ENCODE assay signal across 21 cellular contexts in genomic region chrX:125384843-125385242, GRCh38.
DNase-seq lines count a peak whose midpoint lies in the region; ATAC-seq, FAIRE-seq and TF ChIP-seq lines count a peak whose summit lies in the region.
"Had no signal": no experiment of that assay in that cellular context is flagged by ENCODE, and none has a peak within 500 bp of the region (broad histone marks: within the 10 kb centered on the region; RNA-seq: fewer than 3 reads in every experiment).

No MANE protein-coding gene starts in this region.

- peak; percentile 65 for FAIRE-seq in astrocyte (lab: Jason Lieb, UNC)
- FAIRE-seq: GM12878, GM19239, H54 had no signal

- H3K36me3 Mint-ChIP-seq in H9 (ENCODE audit: insufficient read depth in 1 of 3, low read depth in 3 of 3) (peaks cover 51 to 57% (median 54%) of the 10 kb centered on the region in 3 experiments), astrocyte (ENCODE audit: low read depth, unreplicated experiment) (no peaks in the 10 kb centered on the region)
- H3K36me3 Mint-ChIP-seq: CD4-positive, CD25-positive, alpha-beta regulatory T cell; CD8-positive, alpha-beta T cell had no signal

- H3K27ac Mint-ChIP-seq in H9 (peak overlapping the region in 1 of 3 experiments; percentile 80; a peak in 3 of 7 replicates), astrocyte (ENCODE audit: unreplicated experiment) (no peak overlapping the region)
- H3K27ac Mint-ChIP-seq: B cell; CD4-positive, CD25-positive, alpha-beta regulatory T cell; CD8-positive, alpha-beta T cell had no signal

- H3K27me3 Mint-ChIP-seq in H9 (ENCODE audit: low read depth) (peaks cover 5% of the 10 kb centered on the region), astrocyte (ENCODE audit: low read depth, unreplicated experiment) (no peaks in the 10 kb centered on the region)
- H3K27me3 Mint-ChIP-seq: B cell; CD4-positive, CD25-positive, alpha-beta regulatory T cell had no signal

- no peak overlapping the region for H2AFZ ChIP-seq in H9 (ENCODE audit: low read length)
- no peak overlapping the region for H2AFZ ChIP-seq in astrocyte (ENCODE audit: low read depth, low read length)
- H2AFZ ChIP-seq: GM23248 had no signal

- DNase-seq in H9 = no peak
- no peak for DNase-seq in astrocyte (ENCODE audit: low read depth)
- DNase-seq in left lobe of liver (ENCODE audit: low spot score) = no peak
- no peak for DNase-seq in left lung
- DNase-seq in NCI-H510A (lab: John Stamatoyannopoulos, UW) = no peak
- DNase-seq: Caco-2; CD4-positive, CD25-positive, alpha-beta regulatory T cell; CD8-positive, alpha-beta T cell; DMS153; DMS79; EL; GDM1; GM23248; HCEC 1CT had no signal

- H3K27ac ChIP-seq in H9 (ENCODE audit: insufficient read length, low read depth, low read length) = peak overlapping the region; percentile 26
- H3K27ac ChIP-seq in astrocyte (ENCODE audit: low read depth, low read length) = no peak overlapping the region
- H3K27ac ChIP-seq in left lung = no peak overlapping the region
- H3K27ac ChIP-seq: BLaER1, C4-2B, GM23248 had no signal

- H2BK20ac ChIP-seq in H9 (ENCODE audit: low read depth, low read length, poor library complexity, severe bottlenecking) = no peak overlapping the region

- H3K4ac ChIP-seq in H9 (ENCODE audit: low read depth, low read length) = no peak overlapping the region

- no peak overlapping the region for H3T11ph ChIP-seq in H9 (ENCODE audit: low read length)

- H4K5ac ChIP-seq in H9 (ENCODE audit: insufficient read length, low read depth, low read length) = no peak overlapping the region

- H3K27me3 ChIP-seq in H9 (ENCODE audit: insufficient read depth, low read length) (no peaks in the 10 kb centered on the region), astrocyte (ENCODE audit: insufficient read depth, low read length) (no peaks in the 10 kb centered on the region), left lung (no peaks in the 10 kb centered on the region)

- H3K23ac ChIP-seq in H9 (ENCODE audit: insufficient read length, low read depth, low read length) = no peak overlapping the region

- no peak overlapping the region for H3K4me2 ChIP-seq in H9 (ENCODE audit: insufficient read depth, insufficient read length, low read length)
- no peak overlapping the region for H3K4me2 ChIP-seq in astrocyte (ENCODE audit: low read length)
- H3K4me2 ChIP-seq: BLaER1 had no signal

- H3K4me1 ChIP-seq in H9 (ENCODE audit: insufficient read depth, low read length) = no peaks in the 10 kb centered on the region
- H3K4me1 ChIP-seq in astrocyte (ENCODE audit: insufficient read depth, low read length) = no peaks in the 10 kb centered on the region
- no peaks in the 10 kb centered on the region for H3K4me1 ChIP-seq in left lung
- H3K4me1 ChIP-seq: BLaER1, Caco-2 had no signal

- H3K36me3 ChIP-seq in astrocyte (ENCODE audit: insufficient read depth, low read length) (no peaks in the 10 kb centered on the region), left lung (no peaks in the 10 kb centered on the region)
- H3K36me3 ChIP-seq: BLaER1 had no signal

- no peak overlapping the region for H3K14ac ChIP-seq in H9 (ENCODE audit: insufficient read depth, low read length)

- ATAC-seq in left lobe of liver (peak; percentile 91), HG02571 (IDR thresholded peaks at IDR 0.05; ENCODE audit: unreplicated experiment) (no peak), left lung (no peak)
- ATAC-seq: CD8-positive, alpha-beta T cell; GM12878 had no signal

- H3K79me1 ChIP-seq in H9 (ENCODE audit: insufficient read depth, low read depth, low read length, poor library complexity, severe bottlenecking) = no peaks in the 10 kb centered on the region

- intact Hi-C loops in left lung (cut with DNase I) = no loop called here

- H3K9ac ChIP-seq in H9 (ENCODE audit: extremely low read depth, insufficient read length, low read length) = no peak overlapping the region
- H3K9ac ChIP-seq in astrocyte (ENCODE audit: low read length) = no peak overlapping the region
- H3K9ac ChIP-seq: BLaER1, GM23248 had no signal

- peaks cover 51 to 59% of the 10 kb centered on the region in 2 experiments for H3K4me1 Mint-ChIP-seq in H9
- H3K4me1 Mint-ChIP-seq in astrocyte (ENCODE audit: low read depth, unreplicated experiment) = no peaks in the 10 kb centered on the region
- H3K4me1 Mint-ChIP-seq: B cell; CD4-positive, CD25-positive, alpha-beta regulatory T cell had no signal

- H2BK15ac ChIP-seq in H9 (ENCODE audit: low read depth, low read length) = no peak overlapping the region

- H3K79me2 ChIP-seq in H9 (ENCODE audit: insufficient read depth, low read length) (peaks cover 3% of the 10 kb centered on the region; the same call in 1 of the 2 replicates), astrocyte (ENCODE audit: insufficient read depth, low read length) (no peaks in the 10 kb centered on the region)

- H2BK12ac ChIP-seq in H9 (ENCODE audit: insufficient read length, low read depth, low read length) = no peak overlapping the region

- no peak overlapping the region for H4K91ac ChIP-seq in H9 (ENCODE audit: insufficient read length, low read depth, low read length)

- H3K56ac ChIP-seq in H9 (ENCODE audit: insufficient read length, low read depth, low read length) = no peak overlapping the region

- no peak overlapping the region for H4K8ac ChIP-seq in H9 (replicated peaks; ENCODE audit: insufficient read length, low read depth, low read length)

- H4K20me1 ChIP-seq in H9 (ENCODE audit: control insufficient read depth, insufficient read depth, insufficient read length) = no peaks in the 10 kb centered on the region
- H4K20me1 ChIP-seq in astrocyte (ENCODE audit: insufficient read depth, low read length) = no peaks in the 10 kb centered on the region
- H4K20me1 ChIP-seq: BLaER1 had no signal

- H2BK120ac ChIP-seq in H9 (ENCODE audit: low read depth, low read length, poor library complexity, severe bottlenecking) = no peak overlapping the region

- no peak overlapping the region for H2BK5ac ChIP-seq in H9 (ENCODE audit: insufficient read length, low read length)

- H3K9me3 ChIP-seq in H9 (ENCODE audit: control insufficient read depth, low read depth, low read length) (no peaks in the 10 kb centered on the region), astrocyte (ENCODE audit: insufficient read depth, low read depth, low read length) (no peaks in the 10 kb centered on the region), left lung (no peaks in the 10 kb centered on the region)
- H3K9me3 ChIP-seq: BLaER1, Caco-2 had no signal

- H3K4me3 ChIP-seq in astrocyte (ENCODE audit: insufficient read depth, low read depth, low read length) = no peak overlapping the region
- H3K4me3 ChIP-seq in left lung = no peak overlapping the region
- H3K4me3 ChIP-seq: BLaER1, GM12878, GM23248 had no signal

- H3K9me3 Mint-ChIP-seq in H9 = peaks cover 0 to 6% of the 10 kb centered on the region in 2 experiments; a peak in 2 of 5 replicates
- H3K9me3 Mint-ChIP-seq in astrocyte (ENCODE audit: unreplicated experiment) = no peaks in the 10 kb centered on the region
- H3K9me3 Mint-ChIP-seq: CD8-positive, alpha-beta T cell had no signal

- no peak for TF ChIP-seq CTCF in H9 (conservative IDR thresholded peaks at IDR 0.05)
- no peak for TF ChIP-seq CTCF in astrocyte (IDR thresholded peaks at IDR 0.05; ENCODE audit: insufficient read depth, low read depth, low read length)
- no peak for TF ChIP-seq CTCF in left lung (IDR thresholded peaks at IDR 0.05)

- H3K4me3 Mint-ChIP-seq in H9 (no peak overlapping the region), astrocyte (ENCODE audit: unreplicated experiment) (no peak overlapping the region)
- H3K4me3 Mint-ChIP-seq: B cell; CD4-positive, CD25-positive, alpha-beta regulatory T cell; CD8-positive, alpha-beta T cell had no signal

- H3K18ac ChIP-seq in H9 (ENCODE audit: insufficient read length, low read depth, low read length) = no peak overlapping the region

- no peak overlapping the region for H2AK5ac ChIP-seq in H9 (ENCODE audit: insufficient read length, low read length)

- H3K23me2 ChIP-seq in H9 (ENCODE audit: insufficient read length, low read depth, low read length, poor library complexity, severe bottlenecking) = peaks cover 4% of the 10 kb centered on the region
